In the genomic region with DNA sequence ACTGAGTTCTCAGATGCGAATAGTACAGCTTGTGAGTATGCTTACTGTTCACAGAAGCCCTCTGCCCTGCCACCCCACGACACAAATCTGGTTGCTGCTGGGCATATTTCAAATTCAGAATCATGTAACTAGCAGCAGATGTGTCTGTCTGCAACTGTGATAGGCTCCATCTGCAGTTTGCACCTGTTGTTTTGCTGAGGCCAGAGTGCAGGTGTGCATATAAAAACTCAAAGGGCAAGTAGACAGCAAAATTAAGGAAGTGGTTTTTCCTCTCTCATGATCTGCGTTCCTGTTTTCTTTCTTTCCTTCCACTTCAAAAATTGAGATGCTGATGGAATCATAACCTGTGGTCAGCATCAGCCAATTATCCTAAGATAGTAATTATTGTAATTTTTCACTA, we compare ENCODE assay signal across 10 cellular contexts.
DNase-seq lines count a peak whose midpoint lies in the region; ATAC-seq and TF ChIP-seq lines count a peak whose summit lies in the region.
"Had no signal": no experiment of that assay in that cellular context is flagged by ENCODE, and none has a peak within 500 bp of the region (broad histone marks: within the 10 kb centered on the region; RNA-seq: fewer than 3 reads in every experiment).

No MANE protein-coding gene starts in this region.

- ATAC-seq in GM19372 (IDR thresholded peaks at IDR 0.05; ENCODE audit: low read depth, unreplicated experiment) (peak; percentile 73), HG02981 (IDR thresholded peaks at IDR 0.05; ENCODE audit: unreplicated experiment) (peak; percentile 75), mucosa of descending colon (peak; percentile 45)

- TF ChIP-seq POLR2A in thyroid gland (IDR thresholded peaks at IDR 0.05) = no peak

- H3K9me3 ChIP-seq in mucosa of descending colon = no peaks in the 10 kb centered on the region
- no peaks in the 10 kb centered on the region for H3K9me3 ChIP-seq in thyroid gland

- H3K36me3 ChIP-seq in mucosa of descending colon (ENCODE audit: low read depth) (no peaks in the 10 kb centered on the region), thyroid gland (no peaks in the 10 kb centered on the region)

- CTCF ChIA-PET in GM10248 (lab: Yijun Ruan, JAX) = no interaction called here

- H3K27me3 ChIP-seq in thyroid gland = no peaks in the 10 kb centered on the region

- H3K4me3 ChIP-seq in mucosa of descending colon (no peak overlapping the region), thyroid gland (replicated peaks in 1 of 3) (no peak overlapping the region)
- H3K4me3 ChIP-seq: skin epidermis had no signal

- peak; percentile 95 for DNase-seq in NCI-H2107 treated with DMSO at 0.1 percent for 48 hours (lab: John Stamatoyannopoulos, UW; ENCODE audit: unreplicated experiment)
- peak in 1 of 3 donors; percentile 28 for DNase-seq in mucosa of descending colon
- DNase-seq in thyroid gland = no peak
- no peak for DNase-seq in kidney tubule cell (ENCODE audit: low spot score)
- no peak for DNase-seq in midbrain (lab: John Stamatoyannopoulos, UW)
- no peak for DNase-seq in GM10248 (ENCODE audit: extremely low spot score)
- DNase-seq: activated CD4-positive, alpha-beta T cell treated with anti-CD3 and anti-CD28 coated beads for 48 hours had no signal

- 53 to 63% methylated on average over 3 of the region's 3 CpGs for WGBS in thyroid gland, 2 donors

- TF ChIP-seq CTCF in mucosa of descending colon (IDR thresholded peaks at IDR 0.05) = no peak
- no peak for TF ChIP-seq CTCF in thyroid gland (IDR thresholded peaks at IDR 0.05)
- no peak for TF ChIP-seq CTCF in GM10248 (IDR thresholded peaks at IDR 0.05; ENCODE audit: control extremely low read depth, extremely low read depth, low read depth, missing control alignments)

- POLR2A ChIA-PET in GM10248 (lab: Yijun Ruan, JAX) = no interaction called here

- intact Hi-C loops in mucosa of descending colon (cut with DNase I, micrococcal nuclease) = no loop called here
- intact Hi-C loops in thyroid gland (cut with DNase I) = no loop called here

- no peaks in the 10 kb centered on the region for H3K4me1 ChIP-seq in mucosa of descending colon (ENCODE audit: low read depth)
- peaks cover 0 to 4% of the 10 kb centered on the region in 2 donors for H3K4me1 ChIP-seq in thyroid gland

- no peak overlapping the region for H3K27ac ChIP-seq in thyroid gland
- H3K27ac ChIP-seq: skin epidermis had no signal
